9 cellular contexts compared by ENCODE assay signal in genomic region chr16:4116328-4117249, GRCh38. TPM values are rescaled to one million over a fixed set of nuclear protein-coding genes. Genes with fewer than 3 reads are reported as not detected.
DNase-seq lines count a peak whose midpoint lies in the region; ATAC-seq and TF ChIP-seq lines count a peak whose summit lies in the region.
"Had no signal": no experiment of that assay in that cellular context is flagged by ENCODE, and none has a peak within 500 bp of the region (broad histone marks: within the 10 kb centered on the region; RNA-seq: fewer than 3 reads in every experiment).

Gene ADCY9, minus strand, starts transcription at chr16:4116442. Its CDS starts 1,000 bp downstream, at chr16:4115442.

- H3K27me3 Mint-ChIP-seq in Caco-2 (ENCODE audit: insufficient read depth, unreplicated experiment), result no peaks in the 10 kb centered on the region

- H2AFZ ChIP-seq in hepatocyte, result peak within 1 kb of the TSS; percentile 80

- H3K4me1 Mint-ChIP-seq in Caco-2 (ENCODE audit: low read depth, unreplicated experiment), result peaks cover 10% of the 10 kb centered on the region

- no peaks in the 10 kb centered on the region for H3K9me2 ChIP-seq in hepatocyte (replicated peaks; ENCODE audit: insufficient read depth)

- H3K4me3 Mint-ChIP-seq in Caco-2 (ENCODE audit: unreplicated experiment), result peak within 1 kb of the TSS; percentile 73

- H3K36me3 Mint-ChIP-seq in Caco-2 (ENCODE audit: insufficient read depth, unreplicated experiment), result peaks cover 12% of the 10 kb centered on the region

- H3K9ac ChIP-seq in rectal smooth muscle tissue (ENCODE audit: low read length), result peak within 1 kb of the TSS; percentile 6

- CTCF ChIA-PET in Caco-2 (lab: Charles Lee), result interaction anchor here (1.6 kb wide), 1 partner anchor 137 kb away, joined by 5 read pairs; no protein-coding TSS in a partner anchor

- ATAC-seq in GM21423 (IDR thresholded peaks at IDR 0.05; ENCODE audit: unreplicated experiment) (peak; percentile 75), aorta (ENCODE audit: low FRiP score) (peak; percentile 85)

- H3K79me2 ChIP-seq in hepatocyte, result peaks cover 39% of the 10 kb centered on the region

- H3K27ac Mint-ChIP-seq in Caco-2 (ENCODE audit: unreplicated experiment), result peak within 1 kb of the TSS; percentile 9

- H3K36me3 ChIP-seq in Caco-2 (ENCODE audit: control insufficient read depth, insufficient read depth, low read length) (no peaks in the 10 kb centered on the region), hepatocyte (replicated peaks; ENCODE audit: insufficient read depth, low read depth) (no peaks in the 10 kb centered on the region), rectal smooth muscle tissue (ENCODE audit: control insufficient read depth, insufficient read depth, low read length) (no peaks in the 10 kb centered on the region), aorta (ENCODE audit: control insufficient read depth in 1 of 2, insufficient read depth in 2 of 2, low read length in 1 of 2) (no peaks in the 10 kb centered on the region)

- POLR2A ChIA-PET in Caco-2 (lab: Charles Lee), result no interaction called here

- peak within 1 kb of the TSS; percentile 81 for H3K27ac ChIP-seq in hepatocyte
- peak within 1 kb of the TSS; percentile 80 for H3K27ac ChIP-seq in rectal smooth muscle tissue (ENCODE audit: low read depth, low read length)
- peak within 1 kb of the TSS; percentile 36 to 79 for H3K27ac ChIP-seq in aorta (ENCODE audit: low read depth in 1 of 2, low read length in 2 of 2)
- H3K27ac ChIP-seq: epithelial cell of prostate had no signal

- intact Hi-C loops in Caco-2 (cut with micrococcal nuclease; ENCODE audit: unreplicated experiment) (no loop called here), aorta (cut with DNase I) (loop anchor here in 1 of 2 donors (5.0 to 10.0 kb wide), 3 partner anchors 66 to 159 kb away; no protein-coding TSS in a partner anchor)

- peak within 1 kb of the TSS; percentile 96 for H3K4me2 ChIP-seq in hepatocyte

- BruUV-seq in Caco-2 (replicated peaks; lab: Mats Ljungman, UMichigan), result TSS peak; percentile 44

- no peaks in the 10 kb centered on the region for H3K27me3 ChIP-seq in Caco-2 (replicated peaks; ENCODE audit: control insufficient read depth, insufficient read depth, low read length)
- no peaks in the 10 kb centered on the region for H3K27me3 ChIP-seq in hepatocyte
- H3K27me3 ChIP-seq in rectal smooth muscle tissue (ENCODE audit: control insufficient read depth, insufficient read depth, low read length), result no peaks in the 10 kb centered on the region
- H3K27me3 ChIP-seq in aorta (ENCODE audit: control insufficient read depth in 1 of 2, insufficient read depth in 2 of 2, low read length in 1 of 2), result no peaks in the 10 kb centered on the region

- peaks cover 5% of the 10 kb centered on the region for H4K20me1 ChIP-seq in hepatocyte (ENCODE audit: insufficient read depth, poor library complexity, severe bottlenecking)

- H3K9me3 ChIP-seq in Caco-2 (no peaks in the 10 kb centered on the region), hepatocyte (ENCODE audit: low read depth) (no peaks in the 10 kb centered on the region), aorta (ENCODE audit: control insufficient read depth, low read length) (no peaks in the 10 kb centered on the region)

- H3K4me1 ChIP-seq in Caco-2 (peaks cover 5% of the 10 kb centered on the region; the same call in 1 of the 2 replicates), hepatocyte (ENCODE audit: insufficient read depth) (peaks cover 21% of the 10 kb centered on the region), rectal smooth muscle tissue (ENCODE audit: control insufficient read depth, insufficient read depth, low read length) (peaks cover 6% of the 10 kb centered on the region), aorta (ENCODE audit: control insufficient read depth in 1 of 2, insufficient read depth in 2 of 2, low read length in 2 of 2) (no peaks in the 10 kb centered on the region)

- 12% methylated on average over 45 of the region's 104 CpGs for WGBS in hepatocyte (ENCODE audit: low lambda C conversion rate, missing lambda C conversion rate)
- 3 to 4% methylated on average over 49 to 104 of the region's 104 CpGs for WGBS in aorta, 2 donors

- DNase-seq in Caco-2 (peak; percentile 72 to 86), LNCaP clone FGC (ENCODE audit: low read depth) (peak; percentile 25), T1000 (lab: John Stamatoyannopoulos, UW) (peak; percentile 66), astrocyte of the hippocampus (ENCODE audit: low read depth, low spot score) (peak; percentile 96), hepatocyte (ENCODE audit: low spot score) (peak; percentile 93), aorta (peak; percentile 83 to 93)

- TF ChIP-seq CTCF in Caco-2 (IDR thresholded peaks at IDR 0.05; ENCODE audit: insufficient read depth in 1 of 2, low read depth in 1 of 2, low read length in 1 of 2, severe bottlenecking in 1 of 2, unreplicated experiment in 1 of 2) (no peak), LNCaP clone FGC (IDR thresholded peaks at IDR 0.05; ENCODE audit: control insufficient read depth, extremely low read depth, insufficient read depth) (no peak), hepatocyte (IDR thresholded peaks at IDR 0.05; ENCODE audit: poor library complexity) (no peak)

- H3K4me3 ChIP-seq in Caco-2 (ENCODE audit: low read depth, low read length) (peak within 1 kb of the TSS; percentile 62), LNCaP clone FGC (ENCODE audit: low read depth, low read length) (peak within 1 kb of the TSS; percentile 60), hepatocyte (peak within 1 kb of the TSS; percentile 82), rectal smooth muscle tissue (ENCODE audit: low read length) (peak within 1 kb of the TSS; percentile 72), aorta (ENCODE audit: low read length in 2 of 2) (peak within 1 kb of the TSS; percentile 86 to 88)

- H3K9me3 Mint-ChIP-seq in Caco-2 (ENCODE audit: unreplicated experiment), result no peaks in the 10 kb centered on the region

RNA-seq across cellular contexts. Expression of gene ADCY9, which starts in this region (rescaled TPM):
- 11.5 and 12.6 TPM in 2 replicates for total RNA-seq in Caco-2 (2022)
- 12.4 and 15.9 TPM in 2 replicates for total RNA-seq in hepatocyte
- 7.6 and 12.0 TPM in 2 replicates for polyA plus RNA-seq in hepatocyte
- total RNA-seq in aorta, result 10 to 100 TPM; 30.6 to 40.1 TPM
- 10 to 100 TPM in 1 of 2 donors, 1 to 10 TPM in 1; 7.9 to 18.8 TPM for polyA plus RNA-seq in aorta

Comparison
In these comparisons a context has a peak if more than half of its experiments do, and no peak if none do; other contexts are left out.
1. Peak in every context shown above with its lines: DNase-seq, ATAC-seq, H3K4me3 ChIP-seq and H3K27ac ChIP-seq.
2. DNase-seq: peak in every context shown above with its lines; median percentile 96 in astrocyte of the hippocampus; 93 in hepatocyte; 88 in aorta; 79 in Caco-2; 66 in T1000; 25 in LNCaP clone FGC.